In the genomic region with DNA sequence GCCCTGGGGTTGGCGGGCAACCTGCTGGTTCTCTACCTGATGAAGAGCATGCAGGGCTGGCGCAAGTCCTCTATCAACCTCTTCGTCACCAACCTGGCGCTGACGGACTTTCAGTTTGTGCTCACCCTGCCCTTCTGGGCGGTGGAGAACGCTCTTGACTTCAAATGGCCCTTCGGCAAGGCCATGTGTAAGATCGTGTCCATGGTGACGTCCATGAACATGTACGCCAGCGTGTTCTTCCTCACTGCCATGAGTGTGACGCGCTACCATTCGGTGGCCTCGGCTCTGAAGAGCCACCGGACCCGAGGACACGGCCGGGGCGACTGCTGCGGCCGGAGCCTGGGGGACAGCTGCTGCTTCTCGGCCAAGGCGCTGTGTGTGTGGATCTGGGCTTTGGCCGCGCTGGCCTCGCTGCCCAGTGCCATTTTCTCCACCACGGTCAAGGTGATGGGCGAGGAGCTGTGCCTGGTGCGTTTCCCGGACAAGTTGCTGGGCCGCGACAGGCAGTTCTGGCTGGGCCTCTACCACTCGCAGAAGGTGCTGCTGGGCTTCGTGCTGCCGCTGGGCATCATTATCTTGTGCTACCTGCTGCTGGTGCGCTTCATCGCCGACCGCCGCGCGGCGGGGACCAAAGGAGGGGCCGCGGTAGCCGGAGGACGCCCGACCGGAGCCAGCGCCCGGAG, we compare ENCODE assay signal across 18 cellular contexts. TPM values are rescaled to one million over a fixed set of nuclear protein-coding genes. Genes with fewer than 3 reads are reported as not detected.
DNase-seq lines count a peak whose midpoint lies in the region; ATAC-seq and TF ChIP-seq lines count a peak whose summit lies in the region.
"Had no signal": no experiment of that assay in that cellular context is flagged by ENCODE, and none has a peak within 500 bp of the region (broad histone marks: within the 10 kb centered on the region; RNA-seq: fewer than 3 reads in every experiment).

No MANE protein-coding gene starts in this region.

- H3K4me3 ChIP-seq in WERI-Rb-1 (ENCODE audit: low read depth, low read length) (peak overlapping the region; percentile 59), esophagus muscularis mucosa (peak overlapping the region; percentile 34 to 50 (median 40))

- no peak for TF ChIP-seq POLR2A in esophagus muscularis mucosa (IDR thresholded peaks at IDR 0.05; ENCODE audit: low read depth)

- intact Hi-C loops in esophagus muscularis mucosa (cut with DNase I): no loop called here
- intact Hi-C loops in head of caudate nucleus (cut with DNase I): loop anchor here (10.0 kb wide), 1 partner anchor 502 kb away; no protein-coding TSS in a partner anchor

- 53% methylated on average over 25 of the region's 53 CpGs for WGBS in esophagus muscularis mucosa

- TF ChIP-seq EP300 in esophagus muscularis mucosa (IDR thresholded peaks at IDR 0.05): no peak

- peak; percentile 11 for DNase-seq in Daoy (ENCODE audit: low read depth)
- DNase-seq in WERI-Rb-1: no peak
- DNase-seq in esophagus muscularis mucosa (ENCODE audit: extremely low spot score): peak; percentile 79
- peak; percentile 51 for DNase-seq in retina
- no peak for DNase-seq in HPDE6-E6E7 (ENCODE audit: extremely low spot score)
- no peak for DNase-seq in head of caudate nucleus
- no peak for DNase-seq in stimulated activated CD4-positive, alpha-beta T cell treated with anti-CD3 and anti-CD28 coated beads, Interleukin-4, amount 100 ng/mL, for 1 hour
- DNase-seq: activated naive CD4-positive, alpha-beta T cell treated with anti-CD3 and anti-CD28 coated beads for 36 hours; DMS153; NCI-H2081 treated with DMSO at 0.1 percent for 48 hours; sigmoid colon; stimulated activated CD4-positive, alpha-beta T cell treated with anti-CD3 and anti-CD28 coated beads, Interleukin-4, amount 100 ng/mL, for 4 hours had no signal

- peaks cover 9 to 25% (median 17%) of the 10 kb centered on the region in 4 donors for H3K4me1 ChIP-seq in esophagus muscularis mucosa

- peaks cover 14% of the 10 kb centered on the region for H3K9me3 ChIP-seq in WERI-Rb-1 (ENCODE audit: severe bottlenecking)
- no peaks in the 10 kb centered on the region for H3K9me3 ChIP-seq in esophagus muscularis mucosa
- H3K9me3 ChIP-seq: sigmoid colon had no signal

- H3K27ac ChIP-seq in WERI-Rb-1 (no peak overlapping the region), esophagus muscularis mucosa (replicated peaks in 1 of 4) (no peak overlapping the region)
- H3K27ac ChIP-seq: C4-2B, sigmoid colon had no signal

- H3K36me3 ChIP-seq in WERI-Rb-1 (no peaks in the 10 kb centered on the region), esophagus muscularis mucosa (no peaks in the 10 kb centered on the region)
- H3K36me3 ChIP-seq: sigmoid colon had no signal

- H3K27me3 ChIP-seq in WERI-Rb-1 (ENCODE audit: insufficient read depth, low read depth, severe bottlenecking) (peaks cover 97% of the 10 kb centered on the region), esophagus muscularis mucosa (peaks cover 0 to 69% (median 25%) of the 10 kb centered on the region in 4 donors)

- ATAC-seq in GM18870 (IDR thresholded peaks at IDR 0.05; ENCODE audit: unreplicated experiment): no peak
- ATAC-seq: activated CD4-positive, CD25-positive, alpha-beta regulatory T cell treated with anti-CD3 and anti-CD28 coated beads, Interleukin-2, amount 50 U/mL, for 24 hours had no signal

- TF ChIP-seq CTCF in WERI-Rb-1 (IDR thresholded peaks at IDR 0.05; ENCODE audit: low read depth, low read length) (no peak), esophagus muscularis mucosa (IDR thresholded peaks at IDR 0.05) (no peak)

RNA-seq across cellular contexts. Expression of gene RXFP3, which starts 1.0 kb away (rescaled TPM):
- total RNA-seq in Daoy (2014; rRNA removed; shearing (Covaris generic)): not detected in 2 replicates
- not detected for total RNA-seq in esophagus muscularis mucosa
- total RNA-seq: activated naive CD4-positive, alpha-beta T cell treated with anti-CD3 and anti-CD28 coated beads for 36 hours; M059J; RPMI7951; sigmoid colon; urinary bladder had no signal

RNA-seq across cellular contexts. Expression of gene ADAMTS12, which starts 45.4 kb away (rescaled TPM):
- total RNA-seq in Daoy (2014; rRNA removed; shearing (Covaris generic)): 3.5 TPM in 2 replicates
- total RNA-seq in esophagus muscularis mucosa: 1 to 10 TPM; 2.3 to 6.0 (median 4.2) TPM
- total RNA-seq: activated naive CD4-positive, alpha-beta T cell treated with anti-CD3 and anti-CD28 coated beads for 36 hours had no signal

RNA-seq across cellular contexts. Expression of gene SLC45A2, which starts 47.3 kb away (rescaled TPM):
- total RNA-seq in Daoy (2014; rRNA removed; shearing (Covaris generic)): not detected in 2 replicates
- under 1 TPM in 1 of 4 donors, not detected in 3; 0.26 TPM for total RNA-seq in esophagus muscularis mucosa
- total RNA-seq: activated naive CD4-positive, alpha-beta T cell treated with anti-CD3 and anti-CD28 coated beads for 36 hours; M059J; urinary bladder had no signal

Comparison
In these comparisons a context has a peak if more than half of its experiments do, and no peak if none do; other contexts are left out.
1. DNase-seq: peak in Daoy (single experiment), esophagus muscularis mucosa (single experiment) and retina (single experiment); none in WERI-Rb-1 (single experiment), HPDE6-E6E7 (single experiment), head of caudate nucleus (0 of 42) and stimulated activated CD4-positive, alpha-beta T cell treated with anti-CD3 and anti-CD28 coated beads, Interleukin-4, amount 100 ng/mL, for 1 hour (single experiment).